ENCODE assay signal across 17 cellular contexts in the genomic region with DNA sequence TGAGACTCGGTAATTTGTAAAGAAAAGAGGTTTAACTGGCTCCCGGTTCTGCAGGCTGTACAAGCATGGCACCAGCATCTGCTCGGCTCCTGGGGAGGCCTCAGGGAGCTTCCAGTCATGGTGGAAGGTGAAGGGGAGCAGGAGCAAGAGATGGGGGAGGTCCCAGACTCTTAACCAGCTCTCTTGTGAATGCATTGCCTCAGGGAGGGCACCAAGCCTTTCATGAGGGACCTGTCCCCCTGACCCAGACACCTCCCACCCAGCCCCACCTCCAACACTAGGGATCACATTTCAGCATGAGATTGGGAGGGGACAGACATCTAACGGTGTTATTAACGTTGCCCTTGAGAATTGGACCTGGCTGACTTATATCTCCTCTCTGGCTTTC.
DNase-seq lines count a peak whose midpoint lies in the region; ATAC-seq and TF ChIP-seq lines count a peak whose summit lies in the region.
"Had no signal": no experiment of that assay in that cellular context is flagged by ENCODE, and none has a peak within 500 bp of the region (broad histone marks: within the 10 kb centered on the region; RNA-seq: fewer than 3 reads in every experiment).

No MANE protein-coding gene starts in this region.

- H3K27ac ChIP-seq in RWPE1 (peak overlapping the region; percentile 65), gastrocnemius medialis (peak overlapping the region; percentile 89 to 96 (median 92))

- peaks cover 61% of the 10 kb centered on the region for H3K36me3 Mint-ChIP-seq in endothelial cell (ENCODE audit: low read depth, unreplicated experiment)

- peak; percentile 36 for DNase-seq in activated effector memory CD4-positive, alpha-beta T cell treated with anti-CD3 and anti-CD28 coated beads, Interleukin-2, amount 50 U/mL, for 16 hours
- no peak for DNase-seq in activated effector memory CD4-positive, alpha-beta T cell treated with Interleukin-2 at 50 U/mL for 16 hours
- DNase-seq in RWPE1 (ENCODE audit: low spot score) (no peak), endothelial cell (ENCODE audit: low spot score) (no peak), gastrocnemius medialis (no peak), HPDE6-E6E7 (ENCODE audit: extremely low spot score) (no peak), ureter (ENCODE audit: low spot score) (no peak), G401 (ENCODE audit: low spot score) (no peak)
- DNase-seq: COR-L47, H9, MG63, NCI-H1105, NCI-H1694 treated with DMSO at 0.1 percent for 48 hours, NCI-H69, PC-3 had no signal

- peaks cover 39 to 41% of the 10 kb centered on the region in 2 donors for H3K4me1 ChIP-seq in gastrocnemius medialis

- POLR2A ChIA-PET in RWPE1 (lab: Yijun Ruan, JAX; ENCODE audit: low non-redundant PET): no interaction called here

- no peaks in the 10 kb centered on the region for H3K9me3 Mint-ChIP-seq in endothelial cell (ENCODE audit: unreplicated experiment)
- H3K9me3 Mint-ChIP-seq: CD14-positive monocyte, H9 had no signal

- CTCF ChIA-PET in RWPE1 (lab: Yijun Ruan, JAX): interaction anchor here (0.6 to 1.9 kb wide), 7 partner anchors 9 to 119 kb away, joined by 3 to 6 read pairs (median 4); no protein-coding TSS in a partner anchor

- H3K9me3 ChIP-seq in gastrocnemius medialis: no peaks in the 10 kb centered on the region
- H3K9me3 ChIP-seq: MG63 had no signal

- peaks cover 9% of the 10 kb centered on the region for H3K4me1 Mint-ChIP-seq in endothelial cell (ENCODE audit: unreplicated experiment)

- H3K4me3 ChIP-seq in gastrocnemius medialis: no peak overlapping the region
- H3K4me3 ChIP-seq: MG63 had no signal

- TF ChIP-seq POLR2A in gastrocnemius medialis (IDR thresholded peaks at IDR 0.05): no peak

- peaks cover 3% of the 10 kb centered on the region for H3K27me3 Mint-ChIP-seq in endothelial cell (ENCODE audit: unreplicated experiment)

- H3K27me3 ChIP-seq in gastrocnemius medialis: no peaks in the 10 kb centered on the region
- H3K27me3 ChIP-seq: MG63 had no signal

- no peak overlapping the region for H3K27ac Mint-ChIP-seq in endothelial cell (ENCODE audit: unreplicated experiment)

- H3K4me3 Mint-ChIP-seq in endothelial cell (ENCODE audit: unreplicated experiment): peak overlapping the region; percentile 7
- H3K4me3 Mint-ChIP-seq: CD14-positive monocyte, H9 had no signal

- no peak for ATAC-seq in gastrocnemius medialis
- ATAC-seq: HepG2, PC-3 had no signal

- TF ChIP-seq CTCF in RWPE1 (conservative IDR thresholded peaks at IDR 0.05; ENCODE audit: low read depth) (no peak), endothelial cell (IDR thresholded peaks at IDR 0.05; ENCODE audit: unreplicated experiment) (no peak), gastrocnemius medialis (IDR thresholded peaks at IDR 0.05 in 4 of 5, conservative IDR thresholded peaks at IDR 0.05 in 1 of 5) (no peak)

- intact Hi-C loops in gastrocnemius medialis (cut with DNase I; ENCODE audit: low total_unique reads): loop anchor here (2.0 to 10.0 kb wide), 4 partner anchors 96 to 466 kb away; a partner anchor contains a TSS

- in situ Hi-C loops in gastrocnemius medialis (cut with MboI; ENCODE audit: low sequenced_read_pairs in 4 of 4) (loop anchor here (5.0 to 10.0 kb wide), 5 partner anchors 94 to 391 kb away; no protein-coding TSS in a partner anchor), G401 (cut with HindIII; ENCODE audit: low sequenced_read_pairs) (no loop called here)

- H3K36me3 ChIP-seq in gastrocnemius medialis: peaks cover 0 to 76% of the 10 kb centered on the region in 2 donors
